Comparison of ENCODE assay signal across 5 cellular contexts in the genomic region with DNA sequence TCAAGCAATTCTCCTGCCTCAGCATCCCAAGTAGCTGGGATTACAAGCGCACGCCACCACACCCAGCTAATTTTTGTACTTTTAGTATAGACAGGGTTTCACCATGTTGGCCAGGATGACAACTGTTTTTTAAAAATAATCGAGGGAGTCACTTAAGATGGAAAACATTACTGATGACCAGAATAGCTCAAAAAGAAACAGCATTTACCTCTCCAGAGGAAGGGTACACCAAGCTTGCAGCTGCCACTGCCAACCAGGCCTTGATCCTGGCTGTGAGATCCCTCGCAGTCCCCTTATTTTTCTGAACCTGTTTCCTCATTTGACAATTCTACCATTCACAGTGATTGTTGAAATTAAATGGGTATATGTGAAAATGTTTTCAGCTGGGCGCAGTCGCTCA.
"Had no signal": no experiment of that assay in that cellular context is flagged by ENCODE, and none has a peak within 500 bp of the region (broad histone marks: within the 10 kb centered on the region; RNA-seq: fewer than 3 reads in every experiment).

No MANE protein-coding gene starts in this region.

- H3K27ac Mint-ChIP-seq: HFFc6, IgD-negative memory B cell had no signal

- H3K27me3 Mint-ChIP-seq: IgD-negative memory B cell had no signal

- DNase-seq: GM23248, GOT3, H7, HFFc6 had no signal

- H3K4me3 Mint-ChIP-seq: HFFc6, IgD-negative memory B cell had no signal
